Comparison of ENCODE assay signal across 15 cellular contexts in the genomic region with DNA sequence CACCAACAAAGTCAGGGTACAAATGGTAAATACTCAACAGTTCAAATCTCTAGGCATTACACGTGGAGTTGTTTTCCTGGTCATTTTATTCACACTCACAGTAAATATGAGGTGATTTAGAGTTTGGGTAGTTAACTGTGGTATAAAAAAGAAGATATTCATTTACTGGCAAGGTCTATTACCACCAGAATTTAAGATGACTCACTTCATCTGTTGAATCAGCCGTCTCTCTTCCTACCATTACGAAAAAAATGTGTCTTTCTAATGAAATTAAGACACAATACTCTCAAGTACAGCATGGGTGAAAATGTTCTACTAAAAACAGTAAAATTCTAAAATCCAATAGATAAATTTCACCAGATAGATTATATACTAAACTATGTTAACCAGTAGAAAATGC. TPM values are rescaled to one million over a fixed set of nuclear protein-coding genes. Genes with fewer than 3 reads are reported as not detected.
DNase-seq lines count a peak whose midpoint lies in the region; ATAC-seq, FAIRE-seq and TF ChIP-seq lines count a peak whose summit lies in the region.
"Had no signal": no experiment of that assay in that cellular context is flagged by ENCODE, and none has a peak within 500 bp of the region (broad histone marks: within the 10 kb centered on the region; RNA-seq: fewer than 3 reads in every experiment).

No MANE protein-coding gene starts in this region.

- peaks cover 44% of the 10 kb centered on the region for H3K36me3 ChIP-seq in PC-3 (ENCODE audit: low read depth, low read length)
- peaks cover 3 to 17% of the 10 kb centered on the region in 2 experiments for H3K36me3 ChIP-seq in endothelial cell of umbilical vein (ENCODE audit: control insufficient read depth in 2 of 2, extremely low read depth in 1 of 2, insufficient read depth in 2 of 2, low read length in 2 of 2)

- H3K9ac ChIP-seq in PC-3 (ENCODE audit: low read length) (no peak overlapping the region), endothelial cell of umbilical vein (replicated peaks; ENCODE audit: extremely low read depth, insufficient read depth, low read length) (no peak overlapping the region)

- no peak overlapping the region for H3K4me3 ChIP-seq in PC-3 (ENCODE audit: low read length)
- H3K4me3 ChIP-seq in endothelial cell of umbilical vein (replicated peaks in 1 of 3; ENCODE audit: insufficient read depth in 1 of 3, low read depth in 1 of 3, low read length in 3 of 3), result no peak overlapping the region
- H3K4me3 ChIP-seq: dorsolateral prefrontal cortex had no signal

- peak; percentile 82 for ATAC-seq in PC-3
- no peak for ATAC-seq in GM18861 (IDR thresholded peaks at IDR 0.05; ENCODE audit: unreplicated experiment)
- ATAC-seq: CD8-positive, alpha-beta T cell had no signal

- dilution Hi-C loops in endothelial cell of umbilical vein (cut with MboI; ENCODE audit: extremely low pct_ligation_motif_present, low sequenced_read_pairs), result no loop called here

- FAIRE-seq in endothelial cell of umbilical vein (lab: Jason Lieb, UNC), result peak; percentile 54

- no peak for TF ChIP-seq POLR2A in endothelial cell of umbilical vein (IDR thresholded peaks at IDR 0.05; ENCODE audit: low read depth, low read length)

- H3K9me1 ChIP-seq in endothelial cell of umbilical vein (replicated peaks; ENCODE audit: control insufficient read depth, extremely low read depth, insufficient read depth, low read length), result no peaks in the 10 kb centered on the region

- POLR2A ChIA-PET in PC-3 (lab: Charles Lee; ENCODE audit: unreplicated experiment), result no interaction called here
- POLR2A ChIA-PET in endothelial cell of umbilical vein (lab: Charles Lee), result no interaction called here

- BruUV-seq in PC-3 (replicated peaks; lab: Mats Ljungman, UMichigan), result no TSS peak
- no TSS peak for BruUV-seq in endothelial cell of umbilical vein (replicated peaks; lab: Mats Ljungman, UMichigan)

- H2AFZ ChIP-seq in PC-3 (ENCODE audit: low read length) (no peak overlapping the region), endothelial cell of umbilical vein (ENCODE audit: low read depth, low read length) (no peak overlapping the region)

- H3K4me1 ChIP-seq in PC-3 (ENCODE audit: insufficient read depth, low read length), result peaks cover 4% of the 10 kb centered on the region
- H3K4me1 ChIP-seq in endothelial cell of umbilical vein (ENCODE audit: control insufficient read depth, extremely low read depth, insufficient read depth, low read length), result peaks cover 11% of the 10 kb centered on the region

- intact Hi-C loops in PC-3 (cut with micrococcal nuclease), result no loop called here
- intact Hi-C loops in endothelial cell of umbilical vein (cut with micrococcal nuclease), result no loop called here

- H3K9me3 ChIP-seq in PC-3 (ENCODE audit: low read length) (no peaks in the 10 kb centered on the region), endothelial cell of umbilical vein (replicated peaks; ENCODE audit: control insufficient read depth, insufficient read depth, low read length) (no peaks in the 10 kb centered on the region)

- no peaks in the 10 kb centered on the region for H4K20me1 ChIP-seq in PC-3 (ENCODE audit: low read length)
- peaks cover 2% of the 10 kb centered on the region for H4K20me1 ChIP-seq in endothelial cell of umbilical vein (replicated peaks; ENCODE audit: control insufficient read depth, extremely low read depth, insufficient read depth, low read length)

- no peak for TF ChIP-seq CTCF in PC-3 (conservative IDR thresholded peaks at IDR 0.05; ENCODE audit: low read depth, low read length)
- no peak for TF ChIP-seq CTCF in endothelial cell of umbilical vein (IDR thresholded peaks at IDR 0.05; ENCODE audit: extremely low read depth in 1 of 2, insufficient read depth in 1 of 2, low read depth in 1 of 2, low read length in 2 of 2)

- peaks cover 6% of the 10 kb centered on the region for H3F3A ChIP-seq in PC-3 (ENCODE audit: low read length, unreplicated experiment)

- H3K79me2 ChIP-seq in PC-3 (ENCODE audit: low read length) (no peaks in the 10 kb centered on the region), endothelial cell of umbilical vein (ENCODE audit: control insufficient read depth, insufficient read depth, low read length) (peaks cover 6% of the 10 kb centered on the region)

- H3K9me2 ChIP-seq in PC-3 (replicated peaks; ENCODE audit: low read length), result no peaks in the 10 kb centered on the region

- CTCF ChIA-PET in PC-3 (lab: Charles Lee) (no interaction called here), endothelial cell of umbilical vein (lab: Charles Lee) (no interaction called here)

- H3K27me3 ChIP-seq in PC-3 (ENCODE audit: low read length), result no peaks in the 10 kb centered on the region
- H3K27me3 ChIP-seq in endothelial cell of umbilical vein (ENCODE audit: control insufficient read depth in 2 of 2, insufficient read depth in 2 of 2, low read length in 2 of 2), result no peaks in the 10 kb centered on the region
- H3K27me3 ChIP-seq: dorsolateral prefrontal cortex had no signal

- no peak overlapping the region for H3K27ac ChIP-seq in PC-3 (ENCODE audit: low read length)
- H3K27ac ChIP-seq in endothelial cell of umbilical vein (ENCODE audit: insufficient read depth, low read depth, low read length), result no peak overlapping the region

- no peak overlapping the region for H3K4me2 ChIP-seq in PC-3 (ENCODE audit: low read length)
- H3K4me2 ChIP-seq in endothelial cell of umbilical vein (ENCODE audit: insufficient read depth, low read length), result no peak overlapping the region

- DNase-seq in COLO829 (ENCODE audit: low spot score), result peak; percentile 10
- peak; percentile 35 for DNase-seq in PC-3
- no peak for DNase-seq in endothelial cell of umbilical vein (ENCODE audit: low read depth, low spot score)
- DNase-seq in non-pigmented ciliary epithelial cell (ENCODE audit: low read depth), result peak; percentile 48
- no peak for DNase-seq in RPMI8226
- DNase-seq in hippocampal formation (lab: John Stamatoyannopoulos, UW), result no peak
- no peak for DNase-seq in H4 (ENCODE audit: low spot score)
- DNase-seq: activated CD8-positive, alpha-beta memory T cell treated with anti-CD3 and anti-CD28 coated beads, Interleukin-2, amount 50 U/mL, for 48 hours; amniotic stem cell; CD8-positive, alpha-beta T cell; dorsolateral prefrontal cortex; glutamatergic neuron; NCI-H2171; stimulated activated CD4-positive, alpha-beta T cell treated with anti-CD3 and anti-CD28 coated beads, Interleukin-4, amount 100 ng/mL, for 1 hour had no signal

TF ChIP-seq in endothelial cell of umbilical vein, 7 proteins besides CTCF, POLR2A, EP300 and RAD21:
- no peak for TF ChIP-seq JUN (IDR thresholded peaks at IDR 0.05; ENCODE audit: borderline replicate concordance, insufficient read depth, insufficient read length, low read depth)
- no peak for TF ChIP-seq GATA2 (IDR thresholded peaks at IDR 0.05; ENCODE audit: insufficient read depth, insufficient read length, low read depth, low read length)
- no peak for TF ChIP-seq POLR2AphosphoS5 (IDR thresholded peaks at IDR 0.05; ENCODE audit: insufficient read depth, low read depth, low read length)
- TF ChIP-seq FOS (IDR thresholded peaks at IDR 0.05; ENCODE audit: borderline replicate concordance, insufficient read depth, low read length), result no peak
- TF ChIP-seq, protein P1, sequence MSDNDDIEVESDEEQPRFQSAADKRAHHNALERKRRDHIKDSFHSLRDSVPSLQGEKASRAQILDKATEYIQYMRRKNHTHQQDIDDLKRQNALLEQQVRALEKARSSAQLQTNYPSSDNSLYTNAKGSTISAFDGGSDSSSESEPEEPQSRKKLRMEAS (IDR thresholded peaks at IDR 0.05; ENCODE audit: insufficient read depth, insufficient read length), result no peak
- no peak for TF ChIP-seq EZH2 (IDR thresholded peaks at IDR 0.05; ENCODE audit: borderline replicate concordance, low read depth, low read length, severe bottlenecking)
TF ChIP-seq in endothelial cell of umbilical vein: peak in this region for 0.

RNA-seq across cellular contexts. Expression of gene GPR75, which starts 21.0 kb away (rescaled TPM):
- 1.5 and 2.4 TPM in 2 replicates for total RNA-seq in PC-3 (2014; rRNA removed)
- total RNA-seq in endothelial cell of umbilical vein, result 4.7 and 5.0 TPM in 2 replicates
- polyA plus RNA-seq in endothelial cell of umbilical vein, result 4.4 and 4.6 TPM in 2 replicates
- polyA plus RNA-seq in endothelial cell of umbilical vein (2011; cell fraction: cytosol; rRNA removed), result 1.4 and 2.1 TPM in 2 replicates
- 17.1 and 20.0 TPM in 2 replicates for polyA plus RNA-seq in endothelial cell of umbilical vein (2011; cell fraction: nucleus; rRNA removed)
- polyA plus RNA-seq in endothelial cell of umbilical vein (2012), result 1.7 TPM in 2 replicates
- polyA minus RNA-seq in endothelial cell of umbilical vein, result 15.2 and 17.4 TPM in 2 replicates
- 1.2 TPM for polyA minus RNA-seq in endothelial cell of umbilical vein (2011; cell fraction: cytosol; rRNA and poly(A)+ RNA removed)
- 21.5 and 31.8 TPM in 2 replicates for polyA minus RNA-seq in endothelial cell of umbilical vein (2011; cell fraction: nucleus; rRNA and poly(A)+ RNA removed)
- total RNA-seq in H4 (2014; rRNA removed; shearing (Covaris generic)), result 1.1 and 1.4 TPM in 2 replicates

Comparison
In these comparisons a context has a peak if more than half of its experiments do, and no peak if none do; other contexts are left out.
1. DNase-seq: peak in COLO829 (single experiment), PC-3 (single experiment) and non-pigmented ciliary epithelial cell (single experiment); none in endothelial cell of umbilical vein (single experiment), RPMI8226 (single experiment), hippocampal formation (0 of 2) and H4 (single experiment).